33 cellular contexts compared by ENCODE assay signal in the genomic region with DNA sequence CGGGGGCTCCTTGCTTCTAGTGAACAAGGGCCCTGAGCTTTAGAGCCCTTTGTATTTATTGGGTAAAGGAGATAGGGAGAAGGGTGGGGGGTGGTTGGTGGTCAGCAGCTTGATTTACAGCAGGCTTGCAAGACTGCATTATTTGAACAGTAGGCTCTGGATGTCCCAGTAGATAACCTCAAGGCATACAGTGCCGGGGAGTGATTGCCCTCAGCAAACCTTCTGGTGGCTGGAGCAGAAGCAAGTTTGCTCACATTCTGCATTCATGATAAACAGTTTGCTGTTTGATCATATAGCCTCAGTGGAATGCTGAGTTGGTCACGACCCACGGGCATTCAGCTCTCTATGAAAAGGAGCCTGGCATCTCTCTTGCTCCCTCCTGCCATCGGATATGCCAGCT.
"Had no signal": no experiment of that assay in that cellular context is flagged by ENCODE, and none has a peak within 500 bp of the region (broad histone marks: within the 10 kb centered on the region; RNA-seq: fewer than 3 reads in every experiment).

No MANE protein-coding gene starts in this region.

- H3K4me3 ChIP-seq: body of pancreas, cardiac muscle cell, colonic mucosa, dorsolateral prefrontal cortex, heart left ventricle had no signal

- H3K4me1 ChIP-seq: body of pancreas, colonic mucosa had no signal

- FAIRE-seq: frontal cortex had no signal

- H3K4me3 Mint-ChIP-seq: activated B cell treated with CpG ODN at 0.5 μM for 24 hours; activated CD8-positive, alpha-beta T cell treated with anti-CD3 and anti-CD28 coated beads for 36 hours; activated naive CD8-positive, alpha-beta T cell; activated T-cell treated with anti-CD3 and anti-CD28 coated beads, Interleukin-2, amount 50 U/mL, for 4 hours; activated T-helper 17 cell treated with anti-CD3 and anti-CD28 coated beads, Interleukin-2, amount 50 U/mL, for 72 hours; endodermal cell; T-helper 17 cell; T-helper 2 cell treated with Interferon-gamma antibody and Interleukin-4, amounts not matched to agents 5 μg/mL and 100 μg/mL, for 36 hours had no signal

- H3K36me3 ChIP-seq: cardiac muscle cell, colonic mucosa, heart left ventricle, WERI-Rb-1 had no signal

- H3K27ac ChIP-seq: body of pancreas, cardiac muscle cell, colonic mucosa, dorsolateral prefrontal cortex, heart left ventricle, WERI-Rb-1 had no signal

- H3K27me3 Mint-ChIP-seq: activated T-helper 17 cell treated with anti-CD3 and anti-CD28 coated beads, Interleukin-2, amount 50 U/mL, for 72 hours had no signal

- H3K36me3 Mint-ChIP-seq: activated naive CD8-positive, alpha-beta T cell had no signal

- ATAC-seq: activated CD4-positive, CD25-positive, alpha-beta regulatory T cell treated with anti-CD3 and anti-CD28 coated beads, Interleukin-2, amount 50 U/mL, for 24 hours; activated CD8-positive, alpha-beta T cell treated with anti-CD3 and anti-CD28 coated beads for 36 hours; activated T-cell treated with anti-CD3 and anti-CD28 coated beads, Interleukin-2, amount 50 U/mL, for 4 hours; activated T-helper 17 cell treated with anti-CD3 and anti-CD28 coated beads, Interleukin-2, amount 50 U/mL, for 72 hours; body of pancreas; esophagus mucosa; heart left ventricle; T-helper 17 cell had no signal

- H3K27ac Mint-ChIP-seq: activated B cell treated with CpG ODN at 0.5 μM for 24 hours; activated CD8-positive, alpha-beta T cell treated with anti-CD3 and anti-CD28 coated beads for 36 hours; activated naive CD8-positive, alpha-beta T cell; activated T-helper 17 cell treated with anti-CD3 and anti-CD28 coated beads, Interleukin-2, amount 50 U/mL, for 72 hours; endodermal cell; T-helper 17 cell; T-helper 2 cell treated with Interferon-gamma antibody and Interleukin-4, amounts not matched to agents 5 μg/mL and 100 μg/mL, for 36 hours had no signal

- DNase-seq: activated B cell treated with CpG ODN at 0.5 μM for 24 hours; activated CD4-positive, alpha-beta T cell treated with anti-CD3 and anti-CD28 coated beads for 48 hours; activated CD4-positive, alpha-beta T cell treated with anti-CD3 and anti-CD28 coated beads, Interleukin-2, amount 50 U/mL, for 1 hour; activated CD4-positive, alpha-beta T cell treated with anti-CD3 and anti-CD28 coated beads, Interleukin-2, amount 50 U/mL, for 48 hours; activated CD8-positive, alpha-beta memory T cell treated with anti-CD3 and anti-CD28 coated beads for 24 hours; activated CD8-positive, alpha-beta T cell treated with anti-CD3 and anti-CD28 coated beads for 36 hours; activated effector memory CD4-positive, alpha-beta T cell treated with Interleukin-2 at 50 U/mL for 16 hours; activated gamma-delta T cell treated with Interleukin-2 at 50 U/mL for 16 hours; activated naive CD4-positive, alpha-beta T cell treated with anti-CD3 and anti-CD28 coated beads, Interleukin-2, amount 50 U/mL, for 16 hours; activated naive CD4-positive, alpha-beta T cell treated with Interleukin-2 at 50 U/mL for 16 hours; activated T-cell treated with anti-CD3 and anti-CD28 coated beads, Interleukin-2, amount 50 U/mL, for 4 hours; amniotic stem cell; anterior cingulate cortex; body of pancreas; central memory CD4-positive, alpha-beta T cell; cerebellar nuclear complex; colonic mucosa; dorsolateral prefrontal cortex; effector memory CD4-positive, alpha-beta T cell; endodermal cell; foreskin fibroblast; glutamatergic neuron; heart left ventricle; T-helper 17 cell; T1000; WERI-Rb-1 had no signal

- H3K4me1 Mint-ChIP-seq: activated B cell treated with CpG ODN at 0.5 μM for 24 hours; activated T-helper 17 cell treated with anti-CD3 and anti-CD28 coated beads, Interleukin-2, amount 50 U/mL, for 72 hours; endodermal cell; T-helper 17 cell had no signal

- H3K27me3 ChIP-seq: body of pancreas, cardiac muscle cell, colonic mucosa, dorsolateral prefrontal cortex, heart left ventricle had no signal

- H3K9me3 Mint-ChIP-seq: activated CD8-positive, alpha-beta T cell treated with anti-CD3 and anti-CD28 coated beads for 36 hours; activated T-cell treated with anti-CD3 and anti-CD28 coated beads, Interleukin-2, amount 50 U/mL, for 4 hours; activated T-helper 17 cell treated with anti-CD3 and anti-CD28 coated beads, Interleukin-2, amount 50 U/mL, for 72 hours; T-helper 2 cell treated with Interferon-gamma antibody and Interleukin-4, amounts not matched to agents 5 μg/mL and 100 μg/mL, for 36 hours had no signal

- H3K9me3 ChIP-seq: body of pancreas, colonic mucosa, heart left ventricle had no signal
